Comparison of ENCODE assay signal across 8 cellular contexts in the genomic region with DNA sequence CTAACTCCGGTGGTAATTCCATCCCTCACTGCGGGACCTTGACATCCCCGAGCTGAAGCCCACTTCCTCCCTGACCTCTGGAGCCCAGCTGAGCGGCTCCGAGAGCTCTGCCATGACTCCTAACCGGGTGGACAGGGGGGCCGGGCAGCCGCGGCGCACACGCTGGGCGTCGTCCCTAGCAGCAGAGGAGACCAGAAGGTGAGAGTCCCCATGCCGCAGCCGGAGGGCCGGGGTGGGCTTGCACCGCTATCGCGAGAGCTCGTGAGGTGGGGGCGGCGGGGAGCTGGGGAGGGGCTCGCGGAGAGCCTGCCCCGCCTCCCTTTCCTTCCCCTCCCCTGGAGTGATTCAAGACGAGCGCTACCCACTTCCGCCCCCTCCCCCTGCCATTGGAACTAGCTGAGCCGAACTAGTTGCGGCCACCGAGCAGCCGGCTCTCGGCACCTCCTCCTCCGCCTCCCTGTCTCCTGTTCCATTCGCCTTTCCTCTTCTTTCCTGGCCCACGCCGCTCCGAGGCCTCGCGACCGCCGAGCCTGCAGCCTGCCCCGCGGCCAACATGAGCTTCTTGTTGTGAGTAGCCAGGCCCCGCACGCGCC. TPM values are rescaled to one million over a fixed set of nuclear protein-coding genes. Genes with fewer than 3 reads are reported as not detected.
DNase-seq lines count a peak whose midpoint lies in the region; ATAC-seq and TF ChIP-seq lines count a peak whose summit lies in the region.

A gene (plus strand): TSS at position 386 of the 593 bp plus-strand sequence. CDS start 168 bp downstream, at position 554.

- peak within 1 kb of the TSS; percentile 85 for H3K27ac ChIP-seq in DND-41 (ENCODE audit: low read length)

- TF ChIP-seq CTCF in DND-41 (IDR thresholded peaks at IDR 0.05; ENCODE audit: borderline replicate concordance, extremely low read depth, low read length, poor library complexity, severe bottlenecking) = peak; percentile 60

- peak within 1 kb of the TSS; percentile 81 for H3K4me2 ChIP-seq in DND-41 (ENCODE audit: insufficient read depth, low read length)

- H4K20me1 ChIP-seq in DND-41 (ENCODE audit: insufficient read depth, low read length) = peaks cover 39% of the 10 kb centered on the region

- H2AFZ ChIP-seq in DND-41 (ENCODE audit: low read depth, low read length) = peak within 1 kb of the TSS; percentile 94

- H3K36me3 Mint-ChIP-seq in activated T-helper 17 cell treated with anti-CD3 and anti-CD28 coated beads, Interleukin-2, amount 50 U/mL, for 72 hours (ENCODE audit: low read depth) = peaks cover 18% of the 10 kb centered on the region
- H3K36me3 Mint-ChIP-seq in natural killer cell treated with Interleukin-12 subunit alpha and Interleukin-12 subunit beta and Interleukin-15 and Interleukin-18, amount 100 ng/mL, for 72 hours = no peaks in the 10 kb centered on the region

- DNase-seq in DND-41 = peak; percentile 97
- DNase-seq in KBM-7 = peak; percentile 85
- DNase-seq in RPMI8226 = peak; percentile 64
- peak; percentile 84 for DNase-seq in fibroblast of peridontal ligament (ENCODE audit: extremely low read depth)
- peak; percentile 88 for DNase-seq in natural killer cell treated with Interleukin-12 subunit alpha and Interleukin-12 subunit beta and Interleukin-15 and Interleukin-18, amount 100 ng/mL, for 72 hours (ENCODE audit: low spot score)
- peak; percentile 86 for DNase-seq in stimulated activated naive CD8-positive, alpha-beta T cell treated with anti-CD3 and anti-CD28 coated beads, Interleukin-15, Interleukin-2, amounts not matched to agents 100 U/mL and 50 U/mL, for 24 hours

- peak within 1 kb of the TSS; percentile 81 for H3K9ac ChIP-seq in DND-41 (ENCODE audit: low read depth, low read length)

- H3K4me3 Mint-ChIP-seq in activated T-helper 17 cell treated with anti-CD3 and anti-CD28 coated beads, Interleukin-2, amount 50 U/mL, for 72 hours = peak within 1 kb of the TSS; percentile 97
- peak within 1 kb of the TSS; percentile 96 for H3K4me3 Mint-ChIP-seq in natural killer cell treated with Interleukin-12 subunit alpha and Interleukin-12 subunit beta and Interleukin-15 and Interleukin-18, amount 100 ng/mL, for 72 hours

- peaks cover 28% of the 10 kb centered on the region for H3K36me3 ChIP-seq in DND-41 (ENCODE audit: insufficient read depth, low read length)

- ATAC-seq in DND-41 (ENCODE audit: insufficient read depth, low read depth) (peak; percentile 90), GM21619 (IDR thresholded peaks at IDR 0.05; ENCODE audit: unreplicated experiment) (peak; percentile 89)
- peak; percentile 96 for ATAC-seq in activated T-helper 17 cell treated with anti-CD3 and anti-CD28 coated beads, Interleukin-2, amount 50 U/mL, for 72 hours (replicated peaks)
- ATAC-seq in natural killer cell treated with Interleukin-12 subunit alpha and Interleukin-12 subunit beta and Interleukin-15 and Interleukin-18, amount 100 ng/mL, for 72 hours = peak; percentile 97
- ATAC-seq in stimulated activated naive CD8-positive, alpha-beta T cell treated with anti-CD3 and anti-CD28 coated beads, Interleukin-15, Interleukin-2, amounts not matched to agents 100 U/mL and 50 U/mL, for 24 hours = peak; percentile 97

- H3K27ac Mint-ChIP-seq in activated T-helper 17 cell treated with anti-CD3 and anti-CD28 coated beads, Interleukin-2, amount 50 U/mL, for 72 hours = peak within 1 kb of the TSS; percentile 94
- H3K27ac Mint-ChIP-seq in natural killer cell treated with Interleukin-12 subunit alpha and Interleukin-12 subunit beta and Interleukin-15 and Interleukin-18, amount 100 ng/mL, for 72 hours = peak within 1 kb of the TSS; percentile 79 to 92

- in situ Hi-C loops in KBM-7 (cut with MboI; ENCODE audit: low pct_unique_long_range_greater_than_20kb, low sequenced_read_pairs) = no loop called here

- H3K4me1 Mint-ChIP-seq in activated T-helper 17 cell treated with anti-CD3 and anti-CD28 coated beads, Interleukin-2, amount 50 U/mL, for 72 hours = peaks cover 9% of the 10 kb centered on the region
- H3K4me1 Mint-ChIP-seq in natural killer cell treated with Interleukin-12 subunit alpha and Interleukin-12 subunit beta and Interleukin-15 and Interleukin-18, amount 100 ng/mL, for 72 hours (ENCODE audit: low read depth in 2 of 2) = peaks cover 26 to 29% of the 10 kb centered on the region in 2 donors

- no peaks in the 10 kb centered on the region for H3K9me3 ChIP-seq in DND-41 (ENCODE audit: insufficient read depth, low read length, severe bottlenecking)

- H3K4me3 ChIP-seq in DND-41 (ENCODE audit: low read depth in 1 of 2, low read length in 2 of 2) = peak within 1 kb of the TSS; percentile 73 to 78

- peaks cover 57% of the 10 kb centered on the region for H3K79me2 ChIP-seq in DND-41 (ENCODE audit: insufficient read depth, low read length)

- H3K27me3 Mint-ChIP-seq in activated T-helper 17 cell treated with anti-CD3 and anti-CD28 coated beads, Interleukin-2, amount 50 U/mL, for 72 hours = no peaks in the 10 kb centered on the region
- no peaks in the 10 kb centered on the region for H3K27me3 Mint-ChIP-seq in natural killer cell treated with Interleukin-12 subunit alpha and Interleukin-12 subunit beta and Interleukin-15 and Interleukin-18, amount 100 ng/mL, for 72 hours

- H3K27me3 ChIP-seq in DND-41 (ENCODE audit: insufficient read depth, low read length, poor library complexity) = no peaks in the 10 kb centered on the region

- H3K4me1 ChIP-seq in DND-41 (ENCODE audit: insufficient read depth, low read length) = peaks cover 48% of the 10 kb centered on the region

- H3K9me3 Mint-ChIP-seq in activated T-helper 17 cell treated with anti-CD3 and anti-CD28 coated beads, Interleukin-2, amount 50 U/mL, for 72 hours = no peaks in the 10 kb centered on the region
- no peaks in the 10 kb centered on the region for H3K9me3 Mint-ChIP-seq in natural killer cell treated with Interleukin-12 subunit alpha and Interleukin-12 subunit beta and Interleukin-15 and Interleukin-18, amount 100 ng/mL, for 72 hours

RNA-seq across cellular contexts. Expression of the gene that starts here (rescaled TPM):
- 10 to 100 TPM; 16.6 to 21.2 TPM for total RNA-seq in activated T-helper 17 cell treated with anti-CD3 and anti-CD28 coated beads, Interleukin-2, amount 50 U/mL, for 72 hours
- 10 to 100 TPM; 14.4 to 17.8 TPM for total RNA-seq in natural killer cell treated with Interleukin-12 subunit alpha and Interleukin-12 subunit beta and Interleukin-15 and Interleukin-18, amount 100 ng/mL, for 72 hours

Comparison
In these comparisons a context has a peak if more than half of its experiments do, and no peak if none do; other contexts are left out.
1. Peak in every context shown above with its lines: DNase-seq, ATAC-seq, H3K4me3 ChIP-seq and H3K27ac ChIP-seq.